In the genomic region with DNA sequence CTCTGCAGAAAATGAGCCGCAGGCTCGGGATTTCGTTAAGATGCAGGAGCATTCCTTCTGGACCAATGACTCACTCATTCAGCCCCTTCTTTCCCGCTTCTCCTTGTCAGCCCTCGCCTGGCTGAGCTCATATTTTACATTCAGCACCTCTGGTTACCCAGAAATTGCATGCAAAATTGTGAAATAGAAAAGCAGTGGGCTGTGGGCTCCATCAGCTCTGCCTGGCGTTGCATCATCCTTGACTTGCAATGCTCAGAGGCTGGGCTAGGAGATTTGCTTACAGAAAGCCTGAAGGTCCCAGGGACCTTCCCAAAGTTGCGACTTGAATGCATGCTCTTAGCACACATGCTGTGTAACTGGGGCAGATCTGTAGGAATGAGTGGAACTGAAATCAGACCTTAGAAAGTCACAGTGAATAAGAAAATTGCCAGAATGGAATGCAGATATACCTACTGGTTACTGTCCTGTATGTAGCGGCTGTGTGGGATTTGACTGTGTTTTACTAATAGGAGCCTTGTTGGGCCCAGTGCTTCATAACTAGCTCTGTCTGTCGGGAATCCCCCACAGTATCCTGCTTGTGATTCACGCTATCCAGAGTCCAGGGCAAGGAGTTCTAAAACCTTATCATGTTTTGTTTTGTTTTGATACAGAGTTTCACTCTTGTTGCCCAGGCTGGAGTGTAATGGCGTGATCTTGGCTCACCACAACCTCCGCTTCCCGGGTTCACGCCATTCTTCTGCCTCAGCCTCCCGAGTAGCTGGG, we compare ENCODE assay signal across 1 cellular context.
TF ChIP-seq lines count a peak whose summit lies in the region.

No MANE protein-coding gene starts in this region.

TF ChIP-seq in GM23338, 12 proteins besides CTCF, POLR2A, EP300 and RAD21 (continued from another document):
- TF ChIP-seq, protein P1, sequence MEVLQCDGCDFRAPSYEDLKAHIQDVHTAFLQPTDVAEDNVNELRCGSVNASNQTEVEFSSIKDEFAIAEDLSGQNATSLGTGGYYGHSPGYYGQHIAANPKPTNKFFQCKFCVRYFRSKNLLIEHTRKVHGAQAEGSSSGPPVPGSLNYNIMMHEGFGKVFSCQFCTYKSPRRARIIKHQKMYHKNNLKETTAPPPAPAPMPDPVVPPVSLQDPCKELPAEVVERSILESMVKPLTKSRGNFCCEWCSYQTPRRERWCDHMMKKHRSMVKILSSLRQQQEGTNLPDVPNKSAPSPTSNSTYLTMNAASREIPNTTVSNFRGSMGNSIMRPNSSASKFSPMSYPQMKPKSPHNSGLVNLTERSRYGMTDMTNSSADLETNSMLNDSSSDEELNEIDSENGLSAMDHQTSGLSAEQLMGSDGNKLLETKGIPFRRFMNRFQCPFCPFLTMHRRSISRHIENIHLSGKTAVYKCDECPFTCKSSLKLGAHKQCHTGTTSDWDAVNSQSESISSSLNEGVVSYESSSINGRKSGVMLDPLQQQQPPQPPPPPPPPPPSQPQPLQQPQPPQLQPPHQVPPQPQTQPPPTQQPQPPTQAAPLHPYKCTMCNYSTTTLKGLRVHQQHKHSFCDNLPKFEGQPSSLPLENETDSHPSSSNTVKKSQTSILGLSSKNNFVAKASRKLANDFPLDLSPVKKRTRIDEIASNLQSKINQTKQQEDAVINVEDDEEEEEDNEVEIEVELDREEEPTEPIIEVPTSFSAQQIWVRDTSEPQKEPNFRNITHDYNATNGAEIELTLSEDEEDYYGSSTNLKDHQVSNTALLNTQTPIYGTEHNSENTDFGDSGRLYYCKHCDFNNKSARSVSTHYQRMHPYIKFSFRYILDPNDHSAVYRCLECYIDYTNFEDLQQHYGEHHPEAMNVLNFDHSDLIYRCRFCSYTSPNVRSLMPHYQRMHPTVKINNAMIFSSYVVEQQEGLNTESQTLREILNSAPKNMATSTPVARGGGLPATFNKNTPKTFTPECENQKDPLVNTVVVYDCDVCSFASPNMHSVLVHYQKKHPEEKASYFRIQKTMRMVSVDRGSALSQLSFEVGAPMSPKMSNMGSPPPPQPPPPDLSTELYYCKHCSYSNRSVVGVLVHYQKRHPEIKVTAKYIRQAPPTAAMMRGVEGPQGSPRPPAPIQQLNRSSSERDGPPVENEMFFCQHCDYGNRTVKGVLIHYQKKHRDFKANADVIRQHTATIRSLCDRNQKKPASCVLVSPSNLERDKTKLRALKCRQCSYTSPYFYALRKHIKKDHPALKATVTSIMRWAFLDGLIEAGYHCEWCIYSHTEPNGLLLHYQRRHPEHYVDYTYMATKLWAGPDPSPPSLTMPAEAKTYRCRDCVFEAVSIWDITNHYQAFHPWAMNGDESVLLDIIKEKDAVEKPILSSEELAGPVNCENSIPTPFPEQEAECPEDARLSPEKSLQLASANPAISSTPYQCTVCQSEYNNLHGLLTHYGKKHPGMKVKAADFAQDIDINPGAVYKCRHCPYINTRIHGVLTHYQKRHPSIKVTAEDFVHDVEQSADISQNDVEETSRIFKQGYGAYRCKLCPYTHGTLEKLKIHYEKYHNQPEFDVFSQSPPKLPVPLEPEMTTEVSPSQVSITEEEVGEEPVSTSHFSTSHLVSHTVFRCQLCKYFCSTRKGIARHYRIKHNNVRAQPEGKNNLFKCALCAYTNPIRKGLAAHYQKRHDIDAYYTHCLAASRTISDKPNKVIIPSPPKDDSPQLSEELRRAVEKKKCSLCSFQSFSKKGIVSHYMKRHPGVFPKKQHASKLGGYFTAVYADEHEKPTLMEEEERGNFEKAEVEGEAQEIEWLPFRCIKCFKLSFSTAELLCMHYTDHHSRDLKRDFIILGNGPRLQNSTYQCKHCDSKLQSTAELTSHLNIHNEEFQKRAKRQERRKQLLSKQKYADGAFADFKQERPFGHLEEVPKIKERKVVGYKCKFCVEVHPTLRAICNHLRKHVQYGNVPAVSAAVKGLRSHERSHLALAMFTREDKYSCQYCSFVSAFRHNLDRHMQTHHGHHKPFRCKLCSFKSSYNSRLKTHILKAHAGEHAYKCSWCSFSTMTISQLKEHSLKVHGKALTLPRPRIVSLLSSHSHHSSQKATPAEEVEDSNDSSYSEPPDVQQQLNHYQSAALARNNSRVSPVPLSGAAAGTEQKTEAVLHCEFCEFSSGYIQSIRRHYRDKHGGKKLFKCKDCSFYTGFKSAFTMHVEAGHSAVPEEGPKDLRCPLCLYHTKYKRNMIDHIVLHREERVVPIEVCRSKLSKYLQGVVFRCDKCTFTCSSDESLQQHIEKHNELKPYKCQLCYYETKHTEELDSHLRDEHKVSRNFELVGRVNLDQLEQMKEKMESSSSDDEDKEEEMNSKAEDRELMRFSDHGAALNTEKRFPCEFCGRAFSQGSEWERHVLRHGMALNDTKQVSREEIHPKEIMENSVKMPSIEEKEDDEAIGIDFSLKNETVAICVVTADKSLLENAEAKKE (CRISPR knock-in tag; IDR thresholded peaks at IDR 0.05): no peak
TF ChIP-seq in GM23338: peak in this region for 0.
